Comparison of ENCODE assay signal across 31 cellular contexts in the genomic region with DNA sequence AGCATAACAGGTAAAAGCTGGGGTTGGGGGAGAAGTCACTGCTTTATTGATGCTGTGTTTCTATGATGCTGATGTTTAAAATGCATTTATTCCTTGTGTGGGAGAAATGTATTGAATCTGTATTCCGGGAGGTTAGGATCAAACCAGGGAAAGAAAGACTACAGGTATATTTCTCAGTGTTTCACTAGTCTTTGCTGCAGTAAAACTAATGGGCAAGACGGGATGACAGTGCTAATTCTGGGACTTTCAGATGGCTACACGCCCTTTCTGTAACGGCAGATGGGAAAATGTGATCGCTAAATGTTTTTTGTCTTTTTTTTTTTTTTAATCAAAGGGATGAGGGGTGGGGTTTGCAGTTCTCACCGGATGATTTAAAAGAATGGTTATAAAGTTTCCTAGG. TPM values are rescaled to one million over a fixed set of nuclear protein-coding genes. Genes with fewer than 3 reads are reported as not detected.
DNase-seq lines count a peak whose midpoint lies in the region; ATAC-seq and TF ChIP-seq lines count a peak whose summit lies in the region.
"Had no signal": no experiment of that assay in that cellular context is flagged by ENCODE, and none has a peak within 500 bp of the region (broad histone marks: within the 10 kb centered on the region; RNA-seq: fewer than 3 reads in every experiment).

No MANE protein-coding gene starts in this region.

- peak overlapping the region; percentile 90 for H3K4me3 Mint-ChIP-seq in glutamatergic neuron (ENCODE audit: unreplicated experiment)
- peak overlapping the region; percentile 60 for H3K4me3 Mint-ChIP-seq in neural crest cell
- H3K4me3 Mint-ChIP-seq: activated CD8-positive, alpha-beta T cell treated with anti-CD3 and anti-CD28 coated beads, Interleukin-2, amount 10 ng/mL, durations not matched to agents 7 days and 5 days; naive B cell; T-helper 2 cell treated with Interferon-gamma antibody and Interleukin-4, amounts not matched to agents 5 μg/mL and 100 μg/mL, for 36 hours had no signal

- intact Hi-C loops in upper lobe of right lung (cut with DNase I), result no loop called here

- H3K27ac Mint-ChIP-seq in glutamatergic neuron (ENCODE audit: unreplicated experiment) (peak overlapping the region; percentile 97), neural crest cell (ENCODE audit: unreplicated experiment) (no peak overlapping the region)
- H3K27ac Mint-ChIP-seq: activated CD8-positive, alpha-beta T cell treated with anti-CD3 and anti-CD28 coated beads, Interleukin-2, amount 10 ng/mL, durations not matched to agents 7 days and 5 days; activated T-helper 2 cell treated with anti-CD3 and anti-CD28 coated beads, Interferon-gamma antibody, Interleukin-2, Interleukin-4, amounts not matched to agents 10 μg/mL and 5 μg/mL and 100 μg/mL, durations not matched to agents 14 hours and 24 hours and 36 hours; naive B cell; T-helper 2 cell treated with Interferon-gamma antibody and Interleukin-4, amounts not matched to agents 5 μg/mL and 100 μg/mL, for 36 hours had no signal

- ATAC-seq in upper lobe of right lung, result no peak
- ATAC-seq in GM19397 (IDR thresholded peaks at IDR 0.05; ENCODE audit: unreplicated experiment), result no peak
- ATAC-seq in HG03025 (IDR thresholded peaks at IDR 0.05; ENCODE audit: low FRiP score, unreplicated experiment), result no peak
- ATAC-seq: activated CD8-positive, alpha-beta T cell treated with anti-CD3 and anti-CD28 coated beads, Interleukin-2, amount 10 ng/mL, durations not matched to agents 7 days and 5 days; K562; left ventricle myocardium superior had no signal

- peak overlapping the region; percentile 23 for H3K4me3 ChIP-seq in upper lobe of right lung
- H3K4me3 ChIP-seq: K562, MG63, testis, vagina had no signal

- no peaks in the 10 kb centered on the region for H3K4me1 ChIP-seq in upper lobe of right lung
- H3K4me1 ChIP-seq: testis, vagina had no signal

- H3K27me3 Mint-ChIP-seq in glutamatergic neuron (ENCODE audit: unreplicated experiment), result no peaks in the 10 kb centered on the region
- no peaks in the 10 kb centered on the region for H3K27me3 Mint-ChIP-seq in neural crest cell (ENCODE audit: low read depth)
- H3K27me3 Mint-ChIP-seq: naive B cell had no signal

- no peak for TF ChIP-seq CTCF in glutamatergic neuron (IDR thresholded peaks at IDR 0.05; ENCODE audit: partially characterized antibody, unreplicated experiment)
- TF ChIP-seq CTCF in neural crest cell (conservative IDR thresholded peaks at IDR 0.05), result no peak
- no peak for TF ChIP-seq CTCF in upper lobe of right lung (IDR thresholded peaks at IDR 0.05)

- H3K9me3 ChIP-seq in upper lobe of right lung, result no peaks in the 10 kb centered on the region
- H3K9me3 ChIP-seq: MG63, testis, vagina had no signal

- peaks cover 9% of the 10 kb centered on the region for H3K9me3 Mint-ChIP-seq in glutamatergic neuron (ENCODE audit: unreplicated experiment)
- no peaks in the 10 kb centered on the region for H3K9me3 Mint-ChIP-seq in neural crest cell

- H3K27me3 ChIP-seq in upper lobe of right lung, result no peaks in the 10 kb centered on the region
- H3K27me3 ChIP-seq: MG63, testis, vagina had no signal

- H3K27ac ChIP-seq in upper lobe of right lung, result no peak overlapping the region
- H3K27ac ChIP-seq: testis, vagina, VCaP had no signal

- no peaks in the 10 kb centered on the region for H3K36me3 ChIP-seq in upper lobe of right lung
- H3K36me3 ChIP-seq: MG63, vagina had no signal

- peak; percentile 22 for DNase-seq in NCI-H2171 treated with DMSO at 0.1 percent for 48 hours (lab: John Stamatoyannopoulos, UW)
- no peak for DNase-seq in NCI-H2171 (lab: John Stamatoyannopoulos, UW)
- no peak for DNase-seq in glutamatergic neuron
- no peak for DNase-seq in neural crest cell (ENCODE audit: low read depth, low spot score)
- DNase-seq in upper lobe of right lung, result no peak
- no peak for DNase-seq in Ammon's horn (ENCODE audit: low spot score)
- DNase-seq: activated CD4-positive, alpha-beta T cell treated with anti-CD3 and anti-CD28 coated beads for 4 hours; activated CD8-positive, alpha-beta T cell treated with anti-CD3 and anti-CD28 coated beads, Interleukin-2, amount 10 ng/mL, durations not matched to agents 7 days and 5 days; activated naive CD4-positive, alpha-beta T cell treated with anti-CD3 and anti-CD28 coated beads, Interleukin-2, amount 50 U/mL, for 16 hours; amniotic stem cell; cortex of kidney; DMS79 treated with DMSO at 0.1 percent for 48 hours; left ventricle myocardium superior; MG63; midbrain; naive B cell; NCI-H1105 treated with DMSO at 0.1 percent for 48 hours; NCI-H2029 treated with DMSO at 0.1 percent for 48 hours; NCI-H446 treated with DMSO at 0.1 percent for 48 hours; SHP77 treated with DMSO at 0.1 percent for 48 hours; stimulated activated naive CD4-positive, alpha-beta T cell treated with Interleukin-2 at 50 U/mL for 16 hours; testis had no signal

- H3K4me1 Mint-ChIP-seq in glutamatergic neuron (ENCODE audit: low read depth, unreplicated experiment) (peaks cover 27% of the 10 kb centered on the region), neural crest cell (peaks cover 17% of the 10 kb centered on the region)
- H3K4me1 Mint-ChIP-seq: naive B cell had no signal

- no peaks in the 10 kb centered on the region for H3K36me3 Mint-ChIP-seq in glutamatergic neuron (ENCODE audit: unreplicated experiment)
- no peaks in the 10 kb centered on the region for H3K36me3 Mint-ChIP-seq in neural crest cell (ENCODE audit: low read depth)
- H3K36me3 Mint-ChIP-seq: naive B cell had no signal

RNA-seq across cellular contexts. Expression of gene CNTN6, which starts 0.4 kb away (rescaled TPM):
- 23.2 TPM for total RNA-seq in glutamatergic neuron (ENCODE audit: unreplicated experiment)
- 0.48 and 0.82 TPM in 2 replicates for total RNA-seq in neural crest cell
- 9.2 TPM for total RNA-seq in upper lobe of right lung
- total RNA-seq: A172; activated CD8-positive, alpha-beta T cell treated with anti-CD3 and anti-CD28 coated beads, Interleukin-2, amount 10 ng/mL, durations not matched to agents 7 days and 5 days; activated T-helper 2 cell treated with anti-CD3 and anti-CD28 coated beads, Interferon-gamma antibody, Interleukin-2, Interleukin-4, amounts not matched to agents 10 μg/mL and 5 μg/mL and 100 μg/mL, durations not matched to agents 14 hours and 24 hours and 36 hours; K562; osteoblast had no signal
